ENCODE assay signal across 1 cellular context in the genomic region with DNA sequence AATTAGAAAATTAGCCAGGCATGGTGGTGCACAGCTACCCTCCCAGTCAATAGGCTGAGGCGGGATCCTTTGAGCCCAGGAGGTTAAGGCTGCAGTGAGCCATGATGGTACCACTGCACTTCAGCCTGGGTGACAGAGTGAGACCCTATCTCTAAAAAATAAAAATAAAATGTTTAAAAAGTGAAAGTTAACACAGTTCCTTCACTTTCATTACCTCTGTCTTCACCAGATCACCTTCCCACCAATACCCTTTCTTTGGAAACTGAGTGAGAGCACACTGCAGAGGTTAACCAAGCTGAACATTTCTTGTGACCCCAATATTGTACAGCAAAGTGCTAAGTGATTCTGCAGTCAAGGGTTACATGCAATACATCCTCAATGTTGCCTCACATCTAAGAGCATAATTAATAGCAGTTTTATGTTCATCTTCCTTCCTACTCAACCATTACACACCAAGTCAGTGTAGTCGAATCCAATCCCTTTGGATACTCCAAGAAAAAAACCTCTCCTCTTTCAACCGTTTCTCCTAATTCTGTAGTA.
TF ChIP-seq lines count a peak whose summit lies in the region.

No MANE protein-coding gene starts in this region.

TF ChIP-seq in H1, 55 proteins besides CTCF, POLR2A, EP300 and RAD21:
- TF ChIP-seq CHD2 (IDR thresholded peaks at IDR 0.05; ENCODE audit: low read length) = no peak
- TF ChIP-seq HDAC6 (IDR thresholded peaks at IDR 0.05; ENCODE audit: low read depth, low read length) = no peak
- no peak for TF ChIP-seq BCL11A (IDR thresholded peaks at IDR 0.05; ENCODE audit: low read depth in 2 of 2, low read length in 2 of 2)
- no peak for TF ChIP-seq RBBP5 (IDR thresholded peaks at IDR 0.05; ENCODE audit: borderline replicate concordance, low read depth, low read length)
- TF ChIP-seq CBX8 (IDR thresholded peaks at IDR 0.05; ENCODE audit: borderline replicate concordance, low read depth, low read length) = no peak
- TF ChIP-seq SIRT6 (IDR thresholded peaks at IDR 0.05; ENCODE audit: low read length) = no peak
- TF ChIP-seq SUZ12 (IDR thresholded peaks at IDR 0.05; ENCODE audit: low read length) = no peak
- TF ChIP-seq SP1 (IDR thresholded peaks at IDR 0.05; ENCODE audit: low read depth, low read length) = no peak
- TF ChIP-seq BRCA1 (IDR thresholded peaks at IDR 0.05; ENCODE audit: low read depth, low read length) = no peak
- no peak for TF ChIP-seq SP4 (IDR thresholded peaks at IDR 0.05; ENCODE audit: low read length)
- TF ChIP-seq, protein P1, sequence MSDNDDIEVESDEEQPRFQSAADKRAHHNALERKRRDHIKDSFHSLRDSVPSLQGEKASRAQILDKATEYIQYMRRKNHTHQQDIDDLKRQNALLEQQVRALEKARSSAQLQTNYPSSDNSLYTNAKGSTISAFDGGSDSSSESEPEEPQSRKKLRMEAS (IDR thresholded peaks at IDR 0.05) = no peak
- TF ChIP-seq TEAD4 (IDR thresholded peaks at IDR 0.05; ENCODE audit: low read depth, low read length) = no peak
- no peak for TF ChIP-seq EZH2 (IDR thresholded peaks at IDR 0.05; ENCODE audit: low read depth, low read length, severe bottlenecking)
- no peak for TF ChIP-seq TAF7 (optimal IDR thresholded peaks at IDR 0.05; ENCODE audit: borderline replicate concordance, low read depth, low read length)
- TF ChIP-seq HDAC2 (IDR thresholded peaks at IDR 0.05; ENCODE audit: borderline replicate concordance in 1 of 2, low read depth in 2 of 2, low read length in 2 of 2) = no peak
- no peak for TF ChIP-seq JUND (IDR thresholded peaks at IDR 0.05; ENCODE audit: low read length)
- no peak for TF ChIP-seq TAF1 (IDR thresholded peaks at IDR 0.05; ENCODE audit: low read depth, low read length)
- TF ChIP-seq KDM1A (IDR thresholded peaks at IDR 0.05; ENCODE audit: borderline replicate concordance, low read length) = no peak
- no peak for TF ChIP-seq BACH1 (IDR thresholded peaks at IDR 0.05; ENCODE audit: low read length)
